In the genomic region with DNA sequence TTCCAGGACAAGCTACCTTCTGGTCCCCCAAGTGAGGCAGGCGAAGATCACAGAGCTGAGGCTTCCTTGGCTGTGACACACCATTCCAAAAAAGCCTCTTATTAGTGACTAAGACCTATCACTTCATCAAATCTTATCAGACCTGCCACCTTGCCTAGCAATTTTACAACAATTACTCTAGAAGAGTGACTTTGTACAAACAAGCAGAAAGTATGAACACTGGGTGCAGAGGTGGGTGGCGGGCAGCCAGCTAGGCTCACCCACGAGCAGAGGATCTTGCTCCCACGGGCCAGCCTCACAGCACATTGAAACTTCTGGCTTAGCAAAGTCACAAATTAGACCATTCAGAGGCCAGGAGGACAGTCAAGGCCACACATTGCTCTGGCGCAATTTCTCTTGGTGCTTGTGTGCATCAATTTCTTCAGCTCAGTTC, we compare ENCODE assay signal across 12 cellular contexts. TPM values are rescaled to one million over a fixed set of nuclear protein-coding genes. Genes with fewer than 3 reads are reported as not detected.
A peak's percentile ranks its signal among the peaks of the same experiment; 100 is the strongest.
DNase-seq lines count a peak whose midpoint lies in the region; ATAC-seq and TF ChIP-seq lines count a peak whose summit lies in the region.
"Had no signal": no experiment of that assay in that cellular context is flagged by ENCODE, and none has a peak within 500 bp of the region (broad histone marks: within the 10 kb centered on the region; RNA-seq: fewer than 3 reads in every experiment).

No MANE protein-coding gene starts in this region.

- H3K4me3 Mint-ChIP-seq in stimulated activated naive CD8-positive, alpha-beta T cell treated with anti-CD3 and anti-CD28 coated beads, Interleukin-15, Interleukin-2, amounts not matched to agents 100 ng/mL and 50 ng/mL, for 24 hours: no peak overlapping the region
- H3K4me3 Mint-ChIP-seq in activated naive CD4-positive, alpha-beta T cell treated with anti-CD3 and anti-CD28 coated beads for 36 hours: peak overlapping the region; percentile 43
- no peak overlapping the region for H3K4me3 Mint-ChIP-seq in mesothelial cell of epicardium

- CTCF ChIA-PET in activated naive CD4-positive, alpha-beta T cell treated with anti-CD3 and anti-CD28 coated beads for 36 hours (lab: Charles Lee): interaction anchor here (0.7 to 8.6 kb wide), 5 partner anchors 32 to 174 kb away, joined by 3 to 91 read pairs (median 7); partner anchors contain the start of gene GH1

- no peak for ATAC-seq in stimulated activated naive CD8-positive, alpha-beta T cell treated with anti-CD3 and anti-CD28 coated beads, Interleukin-15, Interleukin-2, amounts not matched to agents 100 U/mL and 50 U/mL, for 24 hours
- no peak for ATAC-seq in GM18870 (IDR thresholded peaks at IDR 0.05; ENCODE audit: unreplicated experiment)
- no peak for ATAC-seq in HG02938 (IDR thresholded peaks at IDR 0.05; ENCODE audit: unreplicated experiment)
- ATAC-seq: left lung had no signal

- peaks cover 82% of the 10 kb centered on the region for H3K4me1 Mint-ChIP-seq in stimulated activated naive CD8-positive, alpha-beta T cell treated with anti-CD3 and anti-CD28 coated beads, Interleukin-15, Interleukin-2, amounts not matched to agents 100 ng/mL and 50 ng/mL, for 24 hours (ENCODE audit: low read depth)
- H3K4me1 Mint-ChIP-seq in activated naive CD4-positive, alpha-beta T cell treated with anti-CD3 and anti-CD28 coated beads for 36 hours (ENCODE audit: low read depth): peaks cover 63% of the 10 kb centered on the region
- peaks cover 5% of the 10 kb centered on the region for H3K4me1 Mint-ChIP-seq in mesothelial cell of epicardium

- no peaks in the 10 kb centered on the region for H3K9me3 Mint-ChIP-seq in stimulated activated naive CD8-positive, alpha-beta T cell treated with anti-CD3 and anti-CD28 coated beads, Interleukin-15, Interleukin-2, amounts not matched to agents 100 ng/mL and 50 ng/mL, for 24 hours
- no peaks in the 10 kb centered on the region for H3K9me3 Mint-ChIP-seq in activated naive CD4-positive, alpha-beta T cell treated with anti-CD3 and anti-CD28 coated beads for 36 hours
- peaks cover 3% of the 10 kb centered on the region for H3K9me3 Mint-ChIP-seq in mesothelial cell of epicardium

- DNase-seq in stimulated activated naive CD8-positive, alpha-beta T cell treated with anti-CD3 and anti-CD28 coated beads, Interleukin-15, Interleukin-2, amounts not matched to agents 100 U/mL and 50 U/mL, for 24 hours: no peak
- peak; percentile 67 for DNase-seq in activated naive CD4-positive, alpha-beta T cell treated with anti-CD3 and anti-CD28 coated beads for 36 hours
- DNase-seq in mesothelial cell of epicardium (ENCODE audit: low spot score in 2 of 2, unreplicated experiment in 2 of 2) (peak in 1 of 2 experiments; percentile 34), NCI-H1417 (lab: John Stamatoyannopoulos, UW) (no peak), T1000 (lab: John Stamatoyannopoulos, UW) (no peak)
- DNase-seq: GDM1, left lung, NCI-H2081 treated with DMSO at 0.1 percent for 48 hours, SK-N-SH had no signal

- TF ChIP-seq CTCF in mesothelial cell of epicardium (IDR thresholded peaks at IDR 0.05; ENCODE audit: unreplicated experiment): no peak

- peak overlapping the region; percentile 100 for H3K27ac Mint-ChIP-seq in stimulated activated naive CD8-positive, alpha-beta T cell treated with anti-CD3 and anti-CD28 coated beads, Interleukin-15, Interleukin-2, amounts not matched to agents 100 ng/mL and 50 ng/mL, for 24 hours
- peak overlapping the region; percentile 98 for H3K27ac Mint-ChIP-seq in activated naive CD4-positive, alpha-beta T cell treated with anti-CD3 and anti-CD28 coated beads for 36 hours
- peak overlapping the region; percentile 39 for H3K27ac Mint-ChIP-seq in mesothelial cell of epicardium

- H3K27me3 Mint-ChIP-seq in stimulated activated naive CD8-positive, alpha-beta T cell treated with anti-CD3 and anti-CD28 coated beads, Interleukin-15, Interleukin-2, amounts not matched to agents 100 ng/mL and 50 ng/mL, for 24 hours: no peaks in the 10 kb centered on the region
- H3K27me3 Mint-ChIP-seq in activated naive CD4-positive, alpha-beta T cell treated with anti-CD3 and anti-CD28 coated beads for 36 hours (ENCODE audit: low read depth): no peaks in the 10 kb centered on the region
- peaks cover 8% of the 10 kb centered on the region for H3K27me3 Mint-ChIP-seq in mesothelial cell of epicardium (ENCODE audit: low read depth)

- H3K36me3 Mint-ChIP-seq in stimulated activated naive CD8-positive, alpha-beta T cell treated with anti-CD3 and anti-CD28 coated beads, Interleukin-15, Interleukin-2, amounts not matched to agents 100 ng/mL and 50 ng/mL, for 24 hours (ENCODE audit: low read depth): peaks cover 4% of the 10 kb centered on the region
- H3K36me3 Mint-ChIP-seq in activated naive CD4-positive, alpha-beta T cell treated with anti-CD3 and anti-CD28 coated beads for 36 hours (ENCODE audit: low read depth): peaks cover 5% of the 10 kb centered on the region
- no peaks in the 10 kb centered on the region for H3K36me3 Mint-ChIP-seq in mesothelial cell of epicardium

- intact Hi-C loops in activated naive CD4-positive, alpha-beta T cell treated with anti-CD3 and anti-CD28 coated beads for 36 hours (cut with micrococcal nuclease): loop anchor here (10.0 kb wide), 1 partner anchor 372 kb away; the partner anchor contains the start of gene PECAM1

RNA-seq across cellular contexts. Expression of gene ICAM2, which starts 2.2 kb away (rescaled TPM):
- 10 to 100 TPM; 41.6 to 41.9 TPM for total RNA-seq in activated naive CD4-positive, alpha-beta T cell treated with anti-CD3 and anti-CD28 coated beads for 36 hours
- 0.22 TPM in 1 of 3 replicates, not detected in the others for total RNA-seq in mesothelial cell of epicardium

RNA-seq across cellular contexts. Expression of gene PRR29, which starts 24.5 kb away (rescaled TPM):
- under 1 TPM; 0.21 to 0.44 TPM for total RNA-seq in activated naive CD4-positive, alpha-beta T cell treated with anti-CD3 and anti-CD28 coated beads for 36 hours
- 1.9 to 2.0 TPM (median 2.0 TPM) in 3 replicates for total RNA-seq in mesothelial cell of epicardium

RNA-seq across cellular contexts. Expression of gene SCN4A, which starts 49.9 kb away (rescaled TPM):
- under 1 TPM; 0.10 to 0.47 TPM for total RNA-seq in activated naive CD4-positive, alpha-beta T cell treated with anti-CD3 and anti-CD28 coated beads for 36 hours
- total RNA-seq in mesothelial cell of epicardium: 0.14 to 0.60 TPM (median 0.51 TPM) in 3 replicates

Comparison
In these comparisons a context has a peak if more than half of its experiments do, and no peak if none do; other contexts are left out.
1. H3K27ac Mint-ChIP-seq: peak in every context shown above with its lines; median percentile 100 in stimulated activated naive CD8-positive, alpha-beta T cell treated with anti-CD3 and anti-CD28 coated beads, Interleukin-15, Interleukin-2, amounts not matched to agents 100 ng/mL and 50 ng/mL, for 24 hours; 98 in activated naive CD4-positive, alpha-beta T cell treated with anti-CD3 and anti-CD28 coated beads for 36 hours; 39 in mesothelial cell of epicardium.
2. RNA of gene ICAM2, which starts 2.2 kb away (total RNA-seq): 41.6 to 41.9 TPM in activated naive CD4-positive, alpha-beta T cell treated with anti-CD3 and anti-CD28 coated beads for 36 hours; 0.22 TPM in mesothelial cell of epicardium; every median in the first group is over 10 times any median in the second.